1 cellular context compared by ENCODE assay signal in the genomic region with DNA sequence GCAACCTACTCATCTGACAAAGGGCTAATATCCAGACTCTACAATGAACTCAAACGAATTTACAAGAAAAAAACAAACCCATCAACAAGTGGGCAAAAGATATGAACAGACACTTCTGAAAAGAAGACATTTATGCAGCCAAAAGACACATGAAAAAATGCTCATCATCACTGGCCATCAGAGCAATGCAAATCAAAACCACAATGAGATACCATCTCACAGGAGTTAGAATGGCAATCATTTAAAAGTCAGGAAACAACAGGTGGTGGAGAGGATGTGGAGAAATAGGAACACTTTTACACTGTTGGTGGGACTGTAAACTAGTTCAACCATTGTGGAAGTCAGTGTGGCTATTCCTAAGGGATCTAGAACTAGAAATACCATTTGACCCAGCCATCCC.
TF ChIP-seq lines count a peak whose summit lies in the region.
"Not testable (repeated sequence)": the region's sequence is repeated elsewhere in the genome, so short reads cannot be mapped to it uniquely, and the experiment has no call there.

No MANE protein-coding gene starts in this region.

- not testable (repeated sequence) for H3K4me3 ChIP-seq in HEK293 (ENCODE audit: low read depth, low read length)

- CTCF ChIA-PET in HEK293 (lab: Yijun Ruan, JAX) = not testable (repeated sequence)

- not testable (repeated sequence) for H3K4me1 ChIP-seq in HEK293 (ENCODE audit: control insufficient read depth, insufficient read depth, low read length)

- not testable (repeated sequence) for H3K36me3 ChIP-seq in HEK293 (ENCODE audit: control insufficient read depth in 2 of 2, insufficient read depth in 1 of 2, low read length in 2 of 2)

- not testable (repeated sequence) for H3K27ac ChIP-seq in HEK293 (ENCODE audit: extremely low read depth, low read depth, low read length)

- TF ChIP-seq CTCF in HEK293 (tag by site-specific recombination; IDR thresholded peaks at IDR 0.05) = not testable (repeated sequence)

- POLR2A ChIA-PET in HEK293 (lab: Yijun Ruan, JAX) = not testable (repeated sequence)

- H3K9me3 ChIP-seq in HEK293 (ENCODE audit: control insufficient read depth, insufficient read depth, low read depth, low read length) = not testable (repeated sequence)

TF ChIP-seq in HEK293, 187 proteins besides CTCF, POLR2A, EP300 and RAD21:
- peak; percentile 59; the same call in 1 of the 2 replicates for TF ChIP-seq SCRT1 (tag by site-specific recombination; IDR thresholded peaks at IDR 0.05; ENCODE audit: borderline replicate concordance)
- TF ChIP-seq SCRT2 (tag by site-specific recombination; IDR thresholded peaks at IDR 0.05) = peak; percentile 60
TF ChIP-seq in HEK293: peak in this region for 2; not testable (repeated sequence) for 185.
